Comparison of ENCODE assay signal across 36 cellular contexts in the genomic region with DNA sequence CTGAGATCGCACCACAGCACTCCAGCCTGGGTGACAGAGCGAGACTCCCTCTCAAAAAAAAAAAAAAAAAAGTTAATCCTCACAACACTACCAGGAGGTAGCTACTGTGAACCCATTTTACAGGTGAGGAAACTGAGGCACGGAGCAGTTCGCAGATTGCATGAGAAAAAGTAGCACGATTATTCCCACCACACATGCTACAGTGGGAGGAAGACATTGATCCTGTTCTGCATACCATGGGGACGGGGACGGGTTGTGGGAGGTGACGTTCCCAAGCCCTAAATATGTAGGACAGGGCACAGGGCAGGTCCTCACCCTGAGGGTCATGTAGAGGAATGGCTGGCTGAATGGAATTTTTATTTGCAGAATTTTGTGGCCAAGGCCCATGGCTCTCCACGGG. TPM values are rescaled to one million over a fixed set of nuclear protein-coding genes. Genes with fewer than 3 reads are reported as not detected.
"Had no signal": no experiment of that assay in that cellular context is flagged by ENCODE, and none has a peak within 500 bp of the region (broad histone marks: within the 10 kb centered on the region; RNA-seq: fewer than 3 reads in every experiment).

No MANE protein-coding gene starts in this region.

- H3K4me1 ChIP-seq: ascending aorta had no signal

- FAIRE-seq: RCC 7860 had no signal

- H3K27ac Mint-ChIP-seq: activated CD4-positive, alpha-beta T cell treated with anti-CD3 and anti-CD28 coated beads, Interleukin-2, amount 10 ng/mL, durations not matched to agents 24 days and 14 days; activated CD8-positive, alpha-beta T cell treated with anti-CD3 and anti-CD28 coated beads for 36 hours; activated naive CD4-positive, alpha-beta T cell treated with anti-CD3 and anti-CD28 coated beads, Interleukin-2, amount 50 U/mL, for 24 hours; activated naive CD8-positive, alpha-beta T cell treated with anti-CD3 and anti-CD28 coated beads, Interleukin-2, amount 10 ng/mL, durations not matched to agents 7 days and 5 days; activated T-cell treated with anti-CD3 and anti-CD28 coated beads, Interleukin-2, amount 50 U/mL, for 24 hours; activated T-helper 2 cell treated with anti-CD3 and anti-CD28 coated beads, Interferon-gamma antibody, Interleukin-2, Interleukin-4, amounts not matched to agents 10 μg/mL and 5 μg/mL and 100 μg/mL, durations not matched to agents 14 hours and 24 hours and 36 hours had no signal

- H3K27ac ChIP-seq: ascending aorta, cardiac muscle cell, PC-9, RWPE1, WERI-Rb-1 had no signal

- H3K27me3 Mint-ChIP-seq: activated CD4-positive, alpha-beta T cell treated with anti-CD3 and anti-CD28 coated beads, Interleukin-2, amount 10 ng/mL, durations not matched to agents 24 days and 14 days; activated CD8-positive, alpha-beta T cell treated with anti-CD3 and anti-CD28 coated beads for 36 hours; activated naive CD4-positive, alpha-beta T cell treated with anti-CD3 and anti-CD28 coated beads, Interleukin-2, amount 50 U/mL, for 24 hours; activated naive CD8-positive, alpha-beta T cell treated with anti-CD3 and anti-CD28 coated beads, Interleukin-2, amount 10 ng/mL, durations not matched to agents 7 days and 5 days; activated T-cell treated with anti-CD3 and anti-CD28 coated beads, Interleukin-2, amount 50 U/mL, for 24 hours; central memory CD8-positive, alpha-beta T cell had no signal

- H3K4me3 Mint-ChIP-seq: activated CD4-positive, alpha-beta T cell treated with anti-CD3 and anti-CD28 coated beads, Interleukin-2, amount 10 ng/mL, durations not matched to agents 24 days and 14 days; activated CD8-positive, alpha-beta T cell treated with anti-CD3 and anti-CD28 coated beads for 36 hours; activated naive CD4-positive, alpha-beta T cell treated with anti-CD3 and anti-CD28 coated beads, Interleukin-2, amount 50 U/mL, for 24 hours; activated naive CD8-positive, alpha-beta T cell treated with anti-CD3 and anti-CD28 coated beads, Interleukin-2, amount 10 ng/mL, durations not matched to agents 7 days and 5 days; activated T-cell treated with anti-CD3 and anti-CD28 coated beads, Interleukin-2, amount 50 U/mL, for 24 hours; central memory CD8-positive, alpha-beta T cell had no signal

- H3K9me3 Mint-ChIP-seq: activated CD4-positive, alpha-beta T cell treated with anti-CD3 and anti-CD28 coated beads, Interleukin-2, amount 10 ng/mL, durations not matched to agents 24 days and 14 days; activated CD8-positive, alpha-beta T cell treated with anti-CD3 and anti-CD28 coated beads for 36 hours; activated naive CD4-positive, alpha-beta T cell treated with anti-CD3 and anti-CD28 coated beads, Interleukin-2, amount 50 U/mL, for 24 hours; activated naive CD8-positive, alpha-beta T cell treated with anti-CD3 and anti-CD28 coated beads, Interleukin-2, amount 10 ng/mL, durations not matched to agents 7 days and 5 days; activated T-cell treated with anti-CD3 and anti-CD28 coated beads, Interleukin-2, amount 50 U/mL, for 24 hours; activated T-helper 2 cell treated with anti-CD3 and anti-CD28 coated beads, Interferon-gamma antibody, Interleukin-2, Interleukin-4, amounts not matched to agents 10 μg/mL and 5 μg/mL and 100 μg/mL, durations not matched to agents 14 hours and 24 hours and 36 hours; central memory CD8-positive, alpha-beta T cell had no signal

- DNase-seq: activated CD4-positive, alpha-beta T cell treated with anti-CD3 and anti-CD28 coated beads, Interleukin-2, amount 10 ng/mL, durations not matched to agents 24 days and 14 days; activated CD4-positive, alpha-beta T cell treated with anti-CD3 and anti-CD28 coated beads, Interleukin-2, amount 50 U/mL, for 4 hours; activated CD8-positive, alpha-beta T cell treated with anti-CD3 and anti-CD28 coated beads for 36 hours; activated gamma-delta T cell; activated naive CD4-positive, alpha-beta T cell treated with Interleukin-2 at 50 U/mL for 16 hours; activated naive CD8-positive, alpha-beta T cell treated with anti-CD3 and anti-CD28 coated beads, Interleukin-2, amount 10 ng/mL, durations not matched to agents 7 days and 5 days; activated T-cell treated with anti-CD3 and anti-CD28 coated beads, Interleukin-2, amount 50 U/mL, for 24 hours; amygdala; NCI-H1092 treated with DMSO at 0.1 percent for 48 hours; NCI-H1417; NCI-H146; NCI-H187; NCI-H2029 treated with DMSO at 0.1 percent for 48 hours; NCI-H2107; NCI-H2171; NCI-H510A; NCI-H526; NCI-H748 treated with DMSO at 0.1 percent for 48 hours; NK-92 treated with Interleukin-12 subunit alpha and Interleukin-12 subunit beta, amount 100 ng/mL, for 24 hours; PC-9; SIG-M5; SW 1271; T-helper 1 cell; T-helper 2 cell; T-helper 9 cell; WERI-Rb-1 had no signal

- H2AFZ ChIP-seq: PC-9 had no signal

- H3K4me2 ChIP-seq: PC-9 had no signal

- ATAC-seq: activated CD8-positive, alpha-beta T cell treated with anti-CD3 and anti-CD28 coated beads for 36 hours; Right ventricle myocardium inferior; SK-N-SH treated with all-trans-retinoic acid at 6 μM for 48 hours had no signal

- H3K36me3 ChIP-seq: ascending aorta, cardiac muscle cell, WERI-Rb-1 had no signal

- H3K9me3 ChIP-seq: ascending aorta had no signal

- H3K4me1 Mint-ChIP-seq: activated CD4-positive, alpha-beta T cell treated with anti-CD3 and anti-CD28 coated beads, Interleukin-2, amount 10 ng/mL, durations not matched to agents 24 days and 14 days; activated naive CD8-positive, alpha-beta T cell treated with anti-CD3 and anti-CD28 coated beads, Interleukin-2, amount 10 ng/mL, durations not matched to agents 7 days and 5 days; central memory CD8-positive, alpha-beta T cell had no signal

- H3K27me3 ChIP-seq: ascending aorta, cardiac muscle cell had no signal

- H3K4me3 ChIP-seq: ascending aorta, cardiac muscle cell, PC-9 had no signal

- H3K36me3 Mint-ChIP-seq: activated naive CD4-positive, alpha-beta T cell treated with anti-CD3 and anti-CD28 coated beads, Interleukin-2, amount 50 U/mL, for 24 hours; activated naive CD8-positive, alpha-beta T cell treated with anti-CD3 and anti-CD28 coated beads, Interleukin-2, amount 10 ng/mL, durations not matched to agents 7 days and 5 days had no signal

RNA-seq across cellular contexts. Expression of a gene that starts 23.7 kb away (rescaled TPM):
- total RNA-seq: activated CD4-positive, alpha-beta T cell treated with anti-CD3 and anti-CD28 coated beads, Interleukin-2, amount 10 ng/mL, durations not matched to agents 24 days and 14 days; ascending aorta; cardiac muscle cell; M059J; PC-9; Right ventricle myocardium inferior had no signal
- polyA plus RNA-seq: cardiac muscle cell had no signal
